In the genomic region with DNA sequence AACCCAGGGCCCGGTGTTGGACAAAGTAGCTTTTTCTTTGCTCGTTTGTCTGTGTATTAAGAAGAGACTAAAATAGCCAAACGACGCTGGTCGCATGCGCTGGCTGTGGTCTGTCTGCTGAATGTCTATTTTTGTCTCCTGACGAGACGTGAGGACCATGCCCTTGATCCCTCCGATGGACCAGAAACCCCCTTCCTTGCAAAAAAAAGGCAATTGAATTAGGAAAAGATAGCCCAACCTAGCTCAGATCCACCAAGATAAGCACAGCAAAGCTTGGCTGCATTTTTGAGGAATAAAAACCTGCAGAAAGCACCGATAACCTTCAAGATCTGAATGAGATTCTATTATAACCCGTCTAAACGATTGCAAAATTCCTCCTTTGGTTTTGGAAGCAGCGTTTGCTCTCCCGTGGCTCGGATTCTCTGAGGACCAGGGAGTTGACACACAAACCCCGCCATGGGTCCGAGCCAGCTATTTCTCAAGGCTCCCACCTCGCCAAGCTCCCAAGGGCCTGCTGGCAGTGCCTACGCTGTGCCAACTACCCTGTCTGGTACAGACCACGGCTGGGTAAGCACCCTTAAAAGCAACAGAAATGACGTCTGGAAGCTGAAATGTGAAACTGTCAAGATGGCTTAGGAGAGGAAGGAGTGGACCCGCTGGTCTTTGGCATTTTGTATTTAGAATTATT, we compare ENCODE assay signal across 10 cellular contexts. TPM values are rescaled to one million over a fixed set of nuclear protein-coding genes. Genes with fewer than 3 reads are reported as not detected.
DNase-seq lines count a peak whose midpoint lies in the region; ATAC-seq and TF ChIP-seq lines count a peak whose summit lies in the region.
"Had no signal": no experiment of that assay in that cellular context is flagged by ENCODE, and none has a peak within 500 bp of the region (broad histone marks: within the 10 kb centered on the region; RNA-seq: fewer than 3 reads in every experiment).

No MANE protein-coding gene starts in this region.

- H3K9me3 ChIP-seq in lung (ENCODE audit: control insufficient read depth in 2 of 2, insufficient read depth in 1 of 2, low read length in 1 of 2) (no peaks in the 10 kb centered on the region), aorta (ENCODE audit: control insufficient read depth, low read length) (no peaks in the 10 kb centered on the region)

- intact Hi-C loops in aorta (cut with DNase I) = no loop called here

- no peaks in the 10 kb centered on the region for H3K27me3 ChIP-seq in lung (ENCODE audit: control insufficient read depth, insufficient read depth)
- no peaks in the 10 kb centered on the region for H3K27me3 ChIP-seq in aorta (ENCODE audit: control insufficient read depth in 1 of 2, insufficient read depth in 2 of 2, low read length in 1 of 2)

- 37 to 42% methylated on average over 22 of the region's 22 CpGs for WGBS in lung, 2 donors
- WGBS in aorta, 2 donors = 4 to 6% methylated on average over 22 of the region's 22 CpGs

- H3K4me3 ChIP-seq in lung (no peak overlapping the region), aorta (ENCODE audit: low read length in 2 of 2) (no peak overlapping the region)

- ATAC-seq in lung (ENCODE audit: insufficient read depth, low FRiP score) = peak; percentile 27
- ATAC-seq in aorta (ENCODE audit: low FRiP score) = peak; percentile 82
- ATAC-seq in GM18867 (IDR thresholded peaks at IDR 0.05; ENCODE audit: unreplicated experiment) = no peak

- TF ChIP-seq CTCF in lung (IDR thresholded peaks at IDR 0.05; ENCODE audit: control extremely low read depth, extremely low read depth) (no peak), GM20000 (IDR thresholded peaks at IDR 0.05; ENCODE audit: extremely low read depth, missing control alignments) (no peak)

- H3K4me1 ChIP-seq in lung (ENCODE audit: control insufficient read depth in 2 of 2, insufficient read depth in 2 of 2, low read length in 2 of 2) (peaks cover 2 to 3% of the 10 kb centered on the region in 2 donors), aorta (ENCODE audit: control insufficient read depth in 1 of 2, insufficient read depth in 2 of 2, low read length in 2 of 2) (no peaks in the 10 kb centered on the region)

- H3K27ac ChIP-seq in caudate nucleus (ENCODE audit: low read depth, low read length) (peak overlapping the region; percentile 41), lung (ENCODE audit: low read depth in 1 of 2, low read length in 1 of 2) (peak overlapping the region; percentile 22 to 35), aorta (ENCODE audit: low read depth in 1 of 2, low read length in 2 of 2) (peak overlapping the region in 1 of 2 donors; percentile 65)
- H3K27ac ChIP-seq: C4-2B had no signal

- DNase-seq in SIG-M5 treated with dmso at 0.1 percent for 504 hours (lab: John Stamatoyannopoulos, UW; ENCODE audit: unreplicated experiment) = peak; percentile 7
- no peak for DNase-seq in SIG-M5 (lab: John Stamatoyannopoulos, UW)
- peak in 14 of 61 donors; percentile 10 to 66 (median 25) for DNase-seq in caudate nucleus (lab: John Stamatoyannopoulos, UW)
- peak; percentile 82 for DNase-seq in lung (ENCODE audit: low spot score)
- DNase-seq in aorta = peak; percentile 89 to 93
- no peak for DNase-seq in GM20000 (ENCODE audit: low spot score)
- no peak for DNase-seq in cortex of kidney (lab: John Stamatoyannopoulos, UW)
- DNase-seq: stimulated activated CD8-positive, alpha-beta memory T cell treated with anti-CD3 and anti-CD28 coated beads, Interleukin-4, amount 100 ng/mL, for 48 hours had no signal

- H3K36me3 ChIP-seq in lung (ENCODE audit: control insufficient read depth in 2 of 2, insufficient read depth in 2 of 2, low read length in 2 of 2) (peaks cover 0 to 4% of the 10 kb centered on the region in 2 donors), aorta (ENCODE audit: control insufficient read depth in 1 of 2, insufficient read depth in 2 of 2, low read length in 1 of 2) (no peaks in the 10 kb centered on the region)

RNA-seq across cellular contexts. Expression of gene TTYH3, which starts 17.7 kb away (rescaled TPM):
- total RNA-seq in lung = 10 to 100 TPM; 50.6 to 74.0 TPM
- 10 to 100 TPM; 14.3 to 60.9 TPM for polyA plus RNA-seq in lung
- 10 to 100 TPM; 58.9 to 79.9 TPM for total RNA-seq in aorta
- 10 to 100 TPM; 10.5 to 14.9 TPM for polyA plus RNA-seq in aorta

RNA-seq across cellular contexts. Expression of gene IQCE, which starts 55.3 kb away (rescaled TPM):
- total RNA-seq in lung (10 to 100 TPM; 20.9 to 29.0 TPM), aorta (10 to 100 TPM; 12.0 to 18.2 TPM)
- polyA plus RNA-seq in lung (10 to 100 TPM in 1 of 2 donors, 1 to 10 TPM in 1; 8.1 to 11.0 TPM), aorta (10 to 100 TPM in 1 of 2 donors, 1 to 10 TPM in 1; 6.1 to 10.5 TPM)

RNA-seq across cellular contexts. Expression of gene BRAT1, which starts 58.7 kb away (rescaled TPM):
- 10 to 100 TPM; 28.7 to 29.4 TPM for total RNA-seq in lung
- 10 to 100 TPM; 23.2 to 30.4 TPM for polyA plus RNA-seq in lung
- total RNA-seq in aorta = 10 to 100 TPM; 14.8 to 24.3 TPM
- 10 to 100 TPM; 11.8 to 63.9 TPM for polyA plus RNA-seq in aorta

Comparison
In these comparisons a context has a peak if more than half of its experiments do, and no peak if none do; other contexts are left out.
1. DNase-seq: peak in SIG-M5 treated with dmso at 0.1 percent for 504 hours (single experiment), lung (single experiment) and aorta (2 of 2); none in SIG-M5 (single experiment), GM20000 (single experiment) and cortex of kidney (single experiment).